11 cellular contexts compared by ENCODE assay signal in the genomic region with DNA sequence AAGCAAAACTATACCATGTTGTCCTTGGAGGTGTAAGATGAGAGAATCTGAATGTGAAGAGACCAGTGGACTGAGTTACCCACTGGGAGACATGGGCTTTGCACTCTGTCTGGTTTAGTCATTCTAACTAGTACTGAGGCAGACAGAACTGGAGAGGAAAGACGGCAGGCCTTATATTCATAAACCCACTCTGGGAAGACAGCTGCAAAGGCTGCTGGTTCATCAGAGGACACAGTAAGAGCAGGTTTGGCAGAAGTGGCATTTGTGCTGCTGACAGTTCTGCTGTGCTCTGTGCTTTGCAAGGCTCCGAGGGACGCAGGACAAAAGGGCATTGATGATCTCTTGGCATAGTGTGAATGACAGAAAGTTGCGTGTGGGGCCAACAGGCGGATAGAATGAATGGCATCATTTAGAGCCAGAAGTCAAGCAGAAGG.
DNase-seq lines count a peak whose midpoint lies in the region; ATAC-seq and TF ChIP-seq lines count a peak whose summit lies in the region.
"Had no signal": no experiment of that assay in that cellular context is flagged by ENCODE, and none has a peak within 500 bp of the region (broad histone marks: within the 10 kb centered on the region; RNA-seq: fewer than 3 reads in every experiment).

No MANE protein-coding gene starts in this region.

- ATAC-seq in aorta (ENCODE audit: low FRiP score): peak; percentile 60
- no peak for ATAC-seq in HG03139 (IDR thresholded peaks at IDR 0.05; ENCODE audit: unreplicated experiment)
- ATAC-seq in activated CD8-positive, alpha-beta memory T cell treated with anti-CD3 and anti-CD28 coated beads, Interleukin-2, amount 10 ng/mL, durations not matched to agents 7 days and 5 days: no peak
- ATAC-seq: left colon had no signal

- CTCF ChIA-PET in activated CD8-positive, alpha-beta memory T cell treated with anti-CD3 and anti-CD28 coated beads, Interleukin-2, amount 10 ng/mL, durations not matched to agents 7 days and 5 days (lab: Charles Lee): no interaction called here

- no peaks in the 10 kb centered on the region for H3K36me3 ChIP-seq in aorta (ENCODE audit: control insufficient read depth in 1 of 2, insufficient read depth in 2 of 2, low read length in 1 of 2)

- H3K4me1 Mint-ChIP-seq in activated CD8-positive, alpha-beta memory T cell treated with anti-CD3 and anti-CD28 coated beads, Interleukin-2, amount 10 ng/mL, durations not matched to agents 7 days and 5 days: no peaks in the 10 kb centered on the region

- H3K9me3 ChIP-seq in aorta (ENCODE audit: control insufficient read depth, low read length): no peaks in the 10 kb centered on the region

- no peak for TF ChIP-seq CTCF in fibroblast of mammary gland (conservative IDR thresholded peaks at IDR 0.05; ENCODE audit: control insufficient read depth, insufficient read depth, low read depth, low read length)

- H3K4me3 ChIP-seq in fibroblast of mammary gland (ENCODE audit: control insufficient read depth, low read depth, low read length): no peak overlapping the region
- no peak overlapping the region for H3K4me3 ChIP-seq in aorta (ENCODE audit: low read length in 2 of 2)

- no peak overlapping the region for H3K4me3 Mint-ChIP-seq in activated CD8-positive, alpha-beta memory T cell treated with anti-CD3 and anti-CD28 coated beads, Interleukin-2, amount 10 ng/mL, durations not matched to agents 7 days and 5 days

- no peak overlapping the region for H3K27ac Mint-ChIP-seq in activated CD8-positive, alpha-beta memory T cell treated with anti-CD3 and anti-CD28 coated beads, Interleukin-2, amount 10 ng/mL, durations not matched to agents 7 days and 5 days

- peak; percentile 22 for DNase-seq in DMS153 (lab: John Stamatoyannopoulos, UW)
- DNase-seq in DMS153 treated with DMSO at 0.1 percent for 48 hours (lab: John Stamatoyannopoulos, UW; ENCODE audit: unreplicated experiment): no peak
- DNase-seq in fibroblast of mammary gland (ENCODE audit: low read depth): peak; percentile 27
- peak; percentile 86 for DNase-seq in middle frontal gyrus (ENCODE audit: extremely low spot score, low spot score)
- DNase-seq in aorta: no peak
- DNase-seq in activated CD8-positive, alpha-beta memory T cell treated with anti-CD3 and anti-CD28 coated beads, Interleukin-2, amount 10 ng/mL, durations not matched to agents 7 days and 5 days: no peak
- DNase-seq in mesenteric fat pad (ENCODE audit: low spot score): no peak
- DNase-seq: 8988T, NCI-H2029 had no signal

- no peaks in the 10 kb centered on the region for H3K36me3 Mint-ChIP-seq in activated CD8-positive, alpha-beta memory T cell treated with anti-CD3 and anti-CD28 coated beads, Interleukin-2, amount 10 ng/mL, durations not matched to agents 7 days and 5 days

- WGBS in aorta, 2 donors: 36 to 39% methylated on average over 5 of the region's 5 CpGs

- intact Hi-C loops in aorta (cut with DNase I): loop anchor here in 1 of 2 donors (5.0 kb wide), 1 partner anchor 33 kb away; no protein-coding TSS in a partner anchor

- no peaks in the 10 kb centered on the region for H3K27me3 ChIP-seq in aorta (ENCODE audit: control insufficient read depth in 1 of 2, insufficient read depth in 2 of 2, low read length in 1 of 2)

- peaks cover 0 to 5% of the 10 kb centered on the region in 2 donors for H3K4me1 ChIP-seq in aorta (ENCODE audit: control insufficient read depth in 1 of 2, insufficient read depth in 2 of 2, low read length in 2 of 2)

- H3K9me3 Mint-ChIP-seq in activated CD8-positive, alpha-beta memory T cell treated with anti-CD3 and anti-CD28 coated beads, Interleukin-2, amount 10 ng/mL, durations not matched to agents 7 days and 5 days (ENCODE audit: low read depth): no peaks in the 10 kb centered on the region

- H3K27me3 Mint-ChIP-seq in activated CD8-positive, alpha-beta memory T cell treated with anti-CD3 and anti-CD28 coated beads, Interleukin-2, amount 10 ng/mL, durations not matched to agents 7 days and 5 days: no peaks in the 10 kb centered on the region

- H3K27ac ChIP-seq in aorta (ENCODE audit: low read depth in 1 of 2, low read length in 2 of 2): peak overlapping the region in 1 of 2 donors; percentile 5

Comparison
In these comparisons a context has a peak if more than half of its experiments do, and no peak if none do; other contexts are left out.
1. DNase-seq: peak in DMS153 (single experiment), fibroblast of mammary gland (single experiment) and middle frontal gyrus (single experiment); none in DMS153 treated with DMSO at 0.1 percent for 48 hours (single experiment), aorta (0 of 2), activated CD8-positive, alpha-beta memory T cell treated with anti-CD3 and anti-CD28 coated beads, Interleukin-2, amount 10 ng/mL, durations not matched to agents 7 days and 5 days (single experiment) and mesenteric fat pad (single experiment).